Comparison of ENCODE assay signal across 9 cellular contexts in genomic region chr14:96205059-96205993, GRCh38. TPM values are rescaled to one million over a fixed set of nuclear protein-coding genes. Genes with fewer than 3 reads are reported as not detected.
A peak's percentile ranks its signal among the peaks of the same experiment; 100 is the strongest.
DNase-seq lines count a peak whose midpoint lies in the region; ATAC-seq, FAIRE-seq and TF ChIP-seq lines count a peak whose summit lies in the region.
"Had no signal": no experiment of that assay in that cellular context is flagged by ENCODE, and none has a peak within 500 bp of the region (broad histone marks: within the 10 kb centered on the region; RNA-seq: fewer than 3 reads in every experiment).

No MANE protein-coding gene starts in this region.

- peak overlapping the region; percentile 99 for H3K14ac ChIP-seq in IMR-90 (replicated peaks; ENCODE audit: low read depth, low read length)

- intact Hi-C loops in IMR-90 (cut with micrococcal nuclease), result loop anchor here (1.0 to 10.0 kb wide), 4 partner anchors 29 to 211 kb away; no protein-coding TSS in a partner anchor
- intact Hi-C loops in kidney (cut with DNase I), result no loop called here

- dilution Hi-C loops in IMR-90 (cut with HindIII; ENCODE audit: low sequenced_read_pairs, unreplicated experiment), result no loop called here

- H3K56ac ChIP-seq in IMR-90 (ENCODE audit: extremely low read depth, insufficient read depth, low read length), result peak overlapping the region; percentile 99

- H4K5ac ChIP-seq in IMR-90 (ENCODE audit: low read depth, low read length), result peak overlapping the region; percentile 83

- H3K9me3 ChIP-seq in IMR-90 (ENCODE audit: control insufficient read depth, insufficient read depth, low read length), result no peaks in the 10 kb centered on the region; the same call in 1 of the 2 replicates
- H3K9me3 ChIP-seq in kidney (ENCODE audit: control insufficient read depth in 1 of 2, low read length in 2 of 2), result no peaks in the 10 kb centered on the region
- H3K9me3 ChIP-seq in thoracic aorta, result no peaks in the 10 kb centered on the region

- H2AFZ ChIP-seq in IMR-90 (replicated peaks; ENCODE audit: low read length, poor library complexity), result peak overlapping the region; percentile 90

- peak overlapping the region; percentile 90 to 94 for H4K8ac ChIP-seq in IMR-90 (ENCODE audit: low read depth in 2 of 2, low read length in 2 of 2)

- H3K4me3 ChIP-seq in IMR-90 (ENCODE audit: insufficient read depth, low read depth, low read length) (peak overlapping the region; percentile 88), astrocyte of the spinal cord (ENCODE audit: low read depth, low read length) (peak overlapping the region; percentile 50), kidney (ENCODE audit: low read length in 2 of 2) (peak overlapping the region; percentile 58 to 73), thoracic aorta (peak overlapping the region; percentile 62)

- H2AK5ac ChIP-seq in IMR-90 (ENCODE audit: low read depth, low read length), result peak overlapping the region; percentile 95

- TF ChIP-seq CTCF in IMR-90 (conservative IDR thresholded peaks at IDR 0.05; ENCODE audit: low read depth, low read length), result no peak
- TF ChIP-seq CTCF in astrocyte of the spinal cord (IDR thresholded peaks at IDR 0.05; ENCODE audit: low read depth, low read length), result no peak
- no peak for TF ChIP-seq CTCF in kidney (IDR thresholded peaks at IDR 0.05; ENCODE audit: borderline replicate concordance, extremely low read depth, insufficient read depth)
- TF ChIP-seq CTCF in thoracic aorta (IDR thresholded peaks at IDR 0.05), result no peak

- H3K36me3 ChIP-seq in IMR-90 (ENCODE audit: control insufficient read depth, insufficient read depth, low read length) (peaks cover 38% of the 10 kb centered on the region), kidney (ENCODE audit: control insufficient read depth in 1 of 2, insufficient read depth in 2 of 2, low read length in 2 of 2) (no peaks in the 10 kb centered on the region), thoracic aorta (no peaks in the 10 kb centered on the region)

- peak overlapping the region; percentile 94 for H2BK5ac ChIP-seq in IMR-90 (ENCODE audit: low read depth, low read length, poor library complexity, severe bottlenecking)

- H3K23ac ChIP-seq in IMR-90 (ENCODE audit: low read depth, low read length), result peak overlapping the region; percentile 75

- H2BK20ac ChIP-seq in IMR-90 (ENCODE audit: low read depth, low read length), result peak overlapping the region; percentile 48

- 13% methylated on average over 3 of the region's 21 CpGs; no CpG with 5 or more reads in 1 of the 2 experiments for WGBS in IMR-90 (ENCODE audit: extremely low coverage in 2 of 2, insufficient read length in 1 of 2), 2 experiments

- H2BK120ac ChIP-seq in IMR-90 (ENCODE audit: low read depth, low read length), result peak overlapping the region; percentile 81

- H3K9me1 ChIP-seq in IMR-90 (ENCODE audit: insufficient read depth, low read length), result peaks cover 22% of the 10 kb centered on the region

- peak overlapping the region; percentile 96 for H2BK15ac ChIP-seq in IMR-90 (ENCODE audit: low read depth, low read length)

- in situ Hi-C loops in IMR-90 (cut with MboI; ENCODE audit: low sequenced_read_pairs), result no loop called here
- in situ Hi-C loops in astrocyte of the spinal cord (cut with HindIII; ENCODE audit: low sequenced_read_pairs), result no loop called here

- no TSS peak for BruUV-seq in IMR-90 (replicated peaks; lab: Mats Ljungman, UMichigan)

- H3K27ac ChIP-seq in IMR-90 (ENCODE audit: insufficient read depth, low read length) (peak overlapping the region; percentile 97), kidney (ENCODE audit: low read depth in 2 of 2, low read length in 2 of 2) (peak overlapping the region; percentile 71 to 77), thoracic aorta (no peak overlapping the region)

- no peak for TF ChIP-seq RAD21 in IMR-90 (IDR thresholded peaks at IDR 0.05; ENCODE audit: low read length)

- no peak for FAIRE-seq in kidney (lab: Jason Lieb, UNC)

- peak overlapping the region; percentile 97 for H2AK9ac ChIP-seq in IMR-90 (replicated peaks; ENCODE audit: low read depth, low read length, poor library complexity)

- peaks cover 22% of the 10 kb centered on the region for H3K4me1 ChIP-seq in IMR-90 (ENCODE audit: control insufficient read depth, insufficient read depth, low read length)
- H3K4me1 ChIP-seq in kidney (ENCODE audit: control insufficient read depth in 1 of 2, insufficient read depth in 1 of 2, low read depth in 1 of 2, low read length in 2 of 2), result peaks cover 0 to 5% of the 10 kb centered on the region in 2 donors
- peaks cover 4 to 10% of the 10 kb centered on the region in 2 donors for H3K4me1 ChIP-seq in thoracic aorta (ENCODE audit: control insufficient read depth in 1 of 2, low read depth in 2 of 2)

- H4K20me1 ChIP-seq in IMR-90 (ENCODE audit: insufficient read depth, low read length), result peaks cover 41% of the 10 kb centered on the region

- H4K91ac ChIP-seq in IMR-90 (ENCODE audit: insufficient read depth, low read depth, low read length), result peak overlapping the region; percentile 98

- peaks cover 32 to 63% of the 10 kb centered on the region in 2 experiments for H3K79me1 ChIP-seq in IMR-90 (ENCODE audit: low read depth in 1 of 2, low read length in 2 of 2)

- CTCF ChIA-PET in IMR-90 (lab: Yijun Ruan, JAX), result interaction anchor here (0.8 to 2.5 kb wide), 3 partner anchors 43 to 104 kb away, joined by 3 to 9 read pairs (median 7); no protein-coding TSS in a partner anchor

- POLR2A ChIA-PET in IMR-90 (lab: Charles Lee; ENCODE audit: unreplicated experiment), result interaction anchor here (0.6 to 1.6 kb wide), 6 partner anchors 16 to 110 kb away, joined by 3 to 11 read pairs (median 4); no protein-coding TSS in a partner anchor

- H3K9ac ChIP-seq in IMR-90 (ENCODE audit: low read depth, low read length) (peak overlapping the region; percentile 99), kidney (ENCODE audit: low read length in 2 of 2) (peak overlapping the region; percentile 72 to 78)

- DNase-seq in IMR-90 (no peak), astrocyte of the spinal cord (ENCODE audit: low read depth, low spot score) (no peak), kidney (peak; percentile 46), thoracic aorta (ENCODE audit: low spot score) (no peak), Ammon's horn (ENCODE audit: low spot score) (no peak)
- DNase-seq in activated CD4-positive, CD25-positive, alpha-beta regulatory T cell (lab: John Stamatoyannopoulos, UW), result no peak
- no peak for DNase-seq in central memory CD4-positive, alpha-beta T cell
- DNase-seq: activated gamma-delta T cell, NCI-H2081 treated with DMSO at 0.1 percent for 48 hours had no signal

- no peaks in the 10 kb centered on the region for H3K27me3 ChIP-seq in IMR-90 (ENCODE audit: control insufficient read depth, insufficient read depth, low read length)
- no peaks in the 10 kb centered on the region for H3K27me3 ChIP-seq in thoracic aorta (replicated peaks; ENCODE audit: insufficient read depth)

- peak overlapping the region; percentile 95 for H3K18ac ChIP-seq in IMR-90 (ENCODE audit: low read depth, low read length)

- peak overlapping the region; percentile 94 for H3K4ac ChIP-seq in IMR-90 (ENCODE audit: low read depth, low read length)

- H3K4me2 ChIP-seq in IMR-90 (ENCODE audit: low read depth, low read length), result peak overlapping the region; percentile 98

- peak; percentile 6 for ATAC-seq in IMR-90 (ENCODE audit: low read depth)
- ATAC-seq in thoracic aorta (ENCODE audit: insufficient number of reproducible peaks, low FRiP score, low read depth), result no peak

- no peak for TF ChIP-seq POLR2A in IMR-90 (IDR thresholded peaks at IDR 0.05; ENCODE audit: low read depth, low read length)

TF ChIP-seq in IMR-90, 13 proteins besides CTCF, POLR2A, EP300 and RAD21:
- no peak for TF ChIP-seq RFX5 (IDR thresholded peaks at IDR 0.05; ENCODE audit: low read depth, low read length)
- TF ChIP-seq NFE2L2 (IDR thresholded peaks at IDR 0.05; ENCODE audit: low read depth, low read length), result no peak
- TF ChIP-seq CEBPB (IDR thresholded peaks at IDR 0.05; ENCODE audit: low read depth, low read length), result no peak
- TF ChIP-seq, protein P1, sequence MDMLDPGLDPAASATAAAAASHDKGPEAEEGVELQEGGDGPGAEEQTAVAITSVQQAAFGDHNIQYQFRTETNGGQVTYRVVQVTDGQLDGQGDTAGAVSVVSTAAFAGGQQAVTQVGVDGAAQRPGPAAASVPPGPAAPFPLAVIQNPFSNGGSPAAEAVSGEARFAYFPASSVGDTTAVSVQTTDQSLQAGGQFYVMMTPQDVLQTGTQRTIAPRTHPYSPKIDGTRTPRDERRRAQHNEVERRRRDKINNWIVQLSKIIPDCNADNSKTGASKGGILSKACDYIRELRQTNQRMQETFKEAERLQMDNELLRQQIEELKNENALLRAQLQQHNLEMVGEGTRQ (IDR thresholded peaks at IDR 0.05; ENCODE audit: low read depth, low read length), result no peak
- TF ChIP-seq CHD1 (IDR thresholded peaks at IDR 0.05; ENCODE audit: low read depth, low read length), result 0 out of 2 replicates have a peak, but pooled peaks have one; percentile 40
- TF ChIP-seq FOS (IDR thresholded peaks at IDR 0.05; ENCODE audit: low read depth, low read length), result no peak

RNA-seq across cellular contexts. Expression of gene BDKRB2, which starts 0.7 kb away (rescaled TPM):
- total RNA-seq in IMR-90 (2012; rRNA removed), result 60.5 and 73.1 TPM in 2 replicates
- 52.1 and 60.9 TPM in 2 replicates for polyA plus RNA-seq in IMR-90 (2012; rRNA removed)
- 32.4 and 87.1 TPM in 2 replicates for polyA plus RNA-seq in IMR-90 (2012; cell fraction: cytosol; rRNA removed)
- polyA plus RNA-seq in IMR-90 (2012; cell fraction: nucleus; rRNA removed; ENCODE audit: low replicate concordance), result 63.4 and 68.9 TPM in 2 replicates
- total RNA-seq in kidney, result 16.1 TPM
- polyA plus RNA-seq in kidney (ENCODE audit: insufficient read depth, low read depth, low replicate concordance), result 7.4 TPM
- total RNA-seq in thoracic aorta, result 10 to 100 TPM in 1 of 2 donors, 1 to 10 TPM in 1; 2.6 to 14.3 TPM

RNA-seq across cellular contexts. Expression of gene BDKRB1, which starts 50.7 kb away (rescaled TPM):
- total RNA-seq in IMR-90 (2012; rRNA removed) (51.4 and 56.5 TPM in 2 replicates), kidney (1.2 TPM), thoracic aorta (1 to 10 TPM in 1 of 2 donors, not detected in 1; 1.8 TPM)
- polyA plus RNA-seq in IMR-90 (2012; rRNA removed) (130 and 142 TPM in 2 replicates), kidney (ENCODE audit: insufficient read depth, low read depth, low replicate concordance) (1.5 TPM)
- polyA plus RNA-seq in IMR-90 (2012; cell fraction: cytosol; rRNA removed), result 48.1 and 276 TPM in 2 replicates
- polyA plus RNA-seq in IMR-90 (2012; cell fraction: nucleus; rRNA removed; ENCODE audit: low replicate concordance), result 226 and 290 TPM in 2 replicates

Comparison
In these comparisons a context has a peak if more than half of its experiments do, and no peak if none do; other contexts are left out.
1. H3K27ac ChIP-seq: peak in IMR-90 (single experiment) and kidney (2 of 2); none in thoracic aorta (0 of 2).
2. RNA of gene BDKRB1, which starts 50.7 kb away (total RNA-seq): 51.4 to 56.5 TPM in IMR-90; 1.8 TPM in thoracic aorta and 1.2 TPM in kidney (single experiment); every median in the first group is over 10 times any median in the second.
3. Peak in every context shown above with its lines, with median percentiles within 50 percentile points of each other: H3K4me3 ChIP-seq.